1 cellular context compared by ENCODE assay signal in the genomic region with DNA sequence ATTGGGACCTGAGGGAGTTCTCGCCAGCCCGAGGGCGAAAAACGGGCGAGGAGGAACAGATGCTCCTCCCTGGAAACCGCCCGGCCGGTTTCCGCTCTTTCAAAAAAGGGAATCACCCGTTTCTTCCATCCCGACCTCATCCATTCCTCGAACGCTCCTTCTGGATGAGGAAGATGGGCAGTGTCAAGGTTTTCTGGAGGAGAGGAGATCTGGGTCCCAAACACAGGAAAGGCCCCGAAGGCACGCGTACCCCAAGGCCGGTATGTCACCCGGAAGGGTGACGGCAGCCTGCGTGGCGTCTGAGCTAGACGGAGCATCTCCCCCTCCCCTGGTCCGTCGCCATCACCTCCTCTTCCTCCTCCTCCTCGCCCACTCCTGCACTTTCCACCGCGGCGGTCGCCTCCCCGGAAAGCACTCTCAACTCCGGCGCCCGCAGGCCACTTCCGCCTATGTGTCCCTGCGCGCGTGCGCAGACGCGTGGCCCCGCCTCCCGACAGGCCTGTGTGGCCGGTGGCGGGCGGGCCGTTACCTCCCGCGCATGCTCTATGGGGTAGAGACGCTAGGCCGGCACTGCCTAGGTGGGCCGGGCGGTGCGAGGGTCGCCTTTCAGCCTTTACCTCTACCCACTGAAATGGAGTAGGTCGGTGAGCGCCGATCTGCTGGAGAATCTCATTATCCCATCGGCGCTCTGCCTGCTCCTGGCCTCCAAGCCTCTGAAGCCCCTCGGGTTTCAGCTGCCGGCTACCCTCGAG.
TF ChIP-seq lines count a peak whose summit lies in the region.

A gene (minus strand): TSS at position 453 of the 752 bp plus-strand sequence.

TF ChIP-seq in GM12878, 131 proteins besides CTCF, POLR2A, EP300 and RAD21 (continued from another document and continues in another):
- peak; percentile 86 for TF ChIP-seq PML (IDR thresholded peaks at IDR 0.05; ENCODE audit: low read length)
- no peak for TF ChIP-seq MYB (IDR thresholded peaks at IDR 0.05; ENCODE audit: borderline replicate concordance, low read depth, low read length)
- 0 out of 2 replicates have a peak, but pooled peaks have one; percentile 10 for TF ChIP-seq RFX5 (IDR thresholded peaks at IDR 0.05; ENCODE audit: low read depth, low read length)
- peak; percentile 57; the same call in 1 of the 2 replicates for TF ChIP-seq SMAD5 (IDR thresholded peaks at IDR 0.05; ENCODE audit: low read depth)
- TF ChIP-seq SMARCA5 (IDR thresholded peaks at IDR 0.05) = 0 out of 2 replicates have a peak, but pooled peaks have one; percentile 16
- TF ChIP-seq NR2C2 (IDR thresholded peaks at IDR 0.05; ENCODE audit: borderline replicate concordance, control insufficient read depth, insufficient read length, low read depth) = no peak
- TF ChIP-seq, protein P1, sequence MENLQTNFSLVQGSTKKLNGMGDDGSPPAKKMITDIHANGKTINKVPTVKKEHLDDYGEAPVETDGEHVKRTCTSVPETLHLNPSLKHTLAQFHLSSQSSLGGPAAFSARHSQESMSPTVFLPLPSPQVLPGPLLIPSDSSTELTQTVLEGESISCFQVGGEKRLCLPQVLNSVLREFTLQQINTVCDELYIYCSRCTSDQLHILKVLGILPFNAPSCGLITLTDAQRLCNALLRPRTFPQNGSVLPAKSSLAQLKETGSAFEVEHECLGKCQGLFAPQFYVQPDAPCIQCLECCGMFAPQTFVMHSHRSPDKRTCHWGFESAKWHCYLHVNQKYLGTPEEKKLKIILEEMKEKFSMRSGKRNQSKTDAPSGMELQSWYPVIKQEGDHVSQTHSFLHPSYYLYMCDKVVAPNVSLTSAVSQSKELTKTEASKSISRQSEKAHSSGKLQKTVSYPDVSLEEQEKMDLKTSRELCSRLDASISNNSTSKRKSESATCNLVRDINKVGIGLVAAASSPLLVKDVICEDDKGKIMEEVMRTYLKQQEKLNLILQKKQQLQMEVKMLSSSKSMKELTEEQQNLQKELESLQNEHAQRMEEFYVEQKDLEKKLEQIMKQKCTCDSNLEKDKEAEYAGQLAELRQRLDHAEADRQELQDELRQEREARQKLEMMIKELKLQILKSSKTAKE (IDR thresholded peaks at IDR 0.05; ENCODE audit: low read depth, poor library complexity, severe bottlenecking) = no peak
- peak; percentile 58; the same call in 1 of the 2 replicates for TF ChIP-seq SPI1 (IDR thresholded peaks at IDR 0.05; ENCODE audit: borderline replicate concordance, insufficient read depth, low read depth, low read length)
- TF ChIP-seq BCL11A (IDR thresholded peaks at IDR 0.05; ENCODE audit: low read depth, low read length) = 0 out of 2 replicates have a peak, but pooled peaks have one; percentile 39
- TF ChIP-seq ESRRA (IDR thresholded peaks at IDR 0.05; ENCODE audit: low read length) = no peak
- TF ChIP-seq KLF5 (IDR thresholded peaks at IDR 0.05; ENCODE audit: partially characterized antibody) = peak; percentile 31
- no peak for TF ChIP-seq RBBP5 (conservative IDR thresholded peaks at IDR 0.05)
- TF ChIP-seq GATAD2B (conservative IDR thresholded peaks at IDR 0.05; ENCODE audit: low read depth) = peak; percentile 88
- TF ChIP-seq, protein P2, sequence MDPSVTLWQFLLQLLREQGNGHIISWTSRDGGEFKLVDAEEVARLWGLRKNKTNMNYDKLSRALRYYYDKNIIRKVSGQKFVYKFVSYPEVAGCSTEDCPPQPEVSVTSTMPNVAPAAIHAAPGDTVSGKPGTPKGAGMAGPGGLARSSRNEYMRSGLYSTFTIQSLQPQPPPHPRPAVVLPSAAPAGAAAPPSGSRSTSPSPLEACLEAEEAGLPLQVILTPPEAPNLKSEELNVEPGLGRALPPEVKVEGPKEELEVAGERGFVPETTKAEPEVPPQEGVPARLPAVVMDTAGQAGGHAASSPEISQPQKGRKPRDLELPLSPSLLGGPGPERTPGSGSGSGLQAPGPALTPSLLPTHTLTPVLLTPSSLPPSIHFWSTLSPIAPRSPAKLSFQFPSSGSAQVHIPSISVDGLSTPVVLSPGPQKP (IDR thresholded peaks at IDR 0.05; ENCODE audit: low read depth, low read length) = 0 out of 2 replicates have a peak, but pooled peaks have one; percentile 49
- TF ChIP-seq, protein P3, sequence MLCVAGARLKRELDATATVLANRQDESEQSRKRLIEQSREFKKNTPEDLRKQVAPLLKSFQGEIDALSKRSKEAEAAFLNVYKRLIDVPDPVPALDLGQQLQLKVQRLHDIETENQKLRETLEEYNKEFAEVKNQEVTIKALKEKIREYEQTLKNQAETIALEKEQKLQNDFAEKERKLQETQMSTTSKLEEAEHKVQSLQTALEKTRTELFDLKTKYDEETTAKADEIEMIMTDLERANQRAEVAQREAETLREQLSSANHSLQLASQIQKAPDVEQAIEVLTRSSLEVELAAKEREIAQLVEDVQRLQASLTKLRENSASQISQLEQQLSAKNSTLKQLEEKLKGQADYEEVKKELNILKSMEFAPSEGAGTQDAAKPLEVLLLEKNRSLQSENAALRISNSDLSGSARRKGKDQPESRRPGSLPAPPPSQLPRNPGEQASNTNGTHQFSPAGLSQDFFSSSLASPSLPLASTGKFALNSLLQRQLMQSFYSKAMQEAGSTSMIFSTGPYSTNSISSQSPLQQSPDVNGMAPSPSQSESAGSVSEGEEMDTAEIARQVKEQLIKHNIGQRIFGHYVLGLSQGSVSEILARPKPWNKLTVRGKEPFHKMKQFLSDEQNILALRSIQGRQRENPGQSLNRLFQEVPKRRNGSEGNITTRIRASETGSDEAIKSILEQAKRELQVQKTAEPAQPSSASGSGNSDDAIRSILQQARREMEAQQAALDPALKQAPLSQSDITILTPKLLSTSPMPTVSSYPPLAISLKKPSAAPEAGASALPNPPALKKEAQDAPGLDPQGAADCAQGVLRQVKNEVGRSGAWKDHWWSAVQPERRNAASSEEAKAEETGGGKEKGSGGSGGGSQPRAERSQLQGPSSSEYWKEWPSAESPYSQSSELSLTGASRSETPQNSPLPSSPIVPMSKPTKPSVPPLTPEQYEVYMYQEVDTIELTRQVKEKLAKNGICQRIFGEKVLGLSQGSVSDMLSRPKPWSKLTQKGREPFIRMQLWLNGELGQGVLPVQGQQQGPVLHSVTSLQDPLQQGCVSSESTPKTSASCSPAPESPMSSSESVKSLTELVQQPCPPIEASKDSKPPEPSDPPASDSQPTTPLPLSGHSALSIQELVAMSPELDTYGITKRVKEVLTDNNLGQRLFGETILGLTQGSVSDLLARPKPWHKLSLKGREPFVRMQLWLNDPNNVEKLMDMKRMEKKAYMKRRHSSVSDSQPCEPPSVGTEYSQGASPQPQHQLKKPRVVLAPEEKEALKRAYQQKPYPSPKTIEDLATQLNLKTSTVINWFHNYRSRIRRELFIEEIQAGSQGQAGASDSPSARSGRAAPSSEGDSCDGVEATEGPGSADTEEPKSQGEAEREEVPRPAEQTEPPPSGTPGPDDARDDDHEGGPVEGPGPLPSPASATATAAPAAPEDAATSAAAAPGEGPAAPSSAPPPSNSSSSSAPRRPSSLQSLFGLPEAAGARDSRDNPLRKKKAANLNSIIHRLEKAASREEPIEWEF (IDR thresholded peaks at IDR 0.05; ENCODE audit: insufficient replicate concordance, low read depth, low read length) = no peak
- TF ChIP-seq FOXK2 (IDR thresholded peaks at IDR 0.05) = no peak
- no peak for TF ChIP-seq TCF12 (IDR thresholded peaks at IDR 0.05; ENCODE audit: low read depth, low read length)
- TF ChIP-seq, protein P4, sequence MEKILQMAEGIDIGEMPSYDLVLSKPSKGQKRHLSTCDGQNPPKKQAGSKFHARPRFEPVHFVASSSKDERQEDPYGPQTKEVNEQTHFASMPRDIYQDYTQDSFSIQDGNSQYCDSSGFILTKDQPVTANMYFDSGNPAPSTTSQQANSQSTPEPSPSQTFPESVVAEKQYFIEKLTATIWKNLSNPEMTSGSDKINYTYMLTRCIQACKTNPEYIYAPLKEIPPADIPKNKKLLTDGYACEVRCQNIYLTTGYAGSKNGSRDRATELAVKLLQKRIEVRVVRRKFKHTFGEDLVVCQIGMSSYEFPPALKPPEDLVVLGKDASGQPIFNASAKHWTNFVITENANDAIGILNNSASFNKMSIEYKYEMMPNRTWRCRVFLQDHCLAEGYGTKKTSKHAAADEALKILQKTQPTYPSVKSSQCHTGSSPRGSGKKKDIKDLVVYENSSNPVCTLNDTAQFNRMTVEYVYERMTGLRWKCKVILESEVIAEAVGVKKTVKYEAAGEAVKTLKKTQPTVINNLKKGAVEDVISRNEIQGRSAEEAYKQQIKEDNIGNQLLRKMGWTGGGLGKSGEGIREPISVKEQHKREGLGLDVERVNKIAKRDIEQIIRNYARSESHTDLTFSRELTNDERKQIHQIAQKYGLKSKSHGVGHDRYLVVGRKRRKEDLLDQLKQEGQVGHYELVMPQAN (conservative IDR thresholded peaks at IDR 0.05) = no peak; the same call in 1 of the 2 replicates
- no peak for TF ChIP-seq ATF7 (IDR thresholded peaks at IDR 0.05; ENCODE audit: low read depth)
- TF ChIP-seq WRNIP1 (IDR thresholded peaks at IDR 0.05; ENCODE audit: borderline replicate concordance, low read depth, low read length) = no peak
- TF ChIP-seq, protein P5, sequence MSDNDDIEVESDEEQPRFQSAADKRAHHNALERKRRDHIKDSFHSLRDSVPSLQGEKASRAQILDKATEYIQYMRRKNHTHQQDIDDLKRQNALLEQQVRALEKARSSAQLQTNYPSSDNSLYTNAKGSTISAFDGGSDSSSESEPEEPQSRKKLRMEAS (IDR thresholded peaks at IDR 0.05; ENCODE audit: low read depth, low read length) = peak; percentile 59
- TF ChIP-seq NFYA (IDR thresholded peaks at IDR 0.05; ENCODE audit: borderline replicate concordance, low read depth, low read length) = no peak
- TF ChIP-seq RAD51 (IDR thresholded peaks at IDR 0.05) = no peak
- no peak for TF ChIP-seq TCF3 (IDR thresholded peaks at IDR 0.05; ENCODE audit: borderline replicate concordance, insufficient read depth, low read depth, low read length)
- no peak for TF ChIP-seq FOS (IDR thresholded peaks at IDR 0.05; ENCODE audit: borderline replicate concordance, extremely low read depth, insufficient read length)
- TF ChIP-seq MYC (IDR thresholded peaks at IDR 0.05; ENCODE audit: insufficient read depth, insufficient read length, insufficient replicate concordance, low read length, severe bottlenecking) = no peak
- no peak for TF ChIP-seq ZNF24 (IDR thresholded peaks at IDR 0.05)
- TF ChIP-seq CBFB (IDR thresholded peaks at IDR 0.05; ENCODE audit: low read depth) = peak; percentile 61
- peak; percentile 84; the same call in 1 of the 2 replicates for TF ChIP-seq POLR2AphosphoS2 (IDR thresholded peaks at IDR 0.05; ENCODE audit: low read depth, low read length)
- peak; percentile 81; the same call in 1 of the 2 replicates for TF ChIP-seq HDGF (IDR thresholded peaks at IDR 0.05)
- TF ChIP-seq PAX8 (IDR thresholded peaks at IDR 0.05) = no peak
- no peak for TF ChIP-seq RELA (IDR thresholded peaks at IDR 0.05; ENCODE audit: borderline replicate concordance, partially characterized antibody)
- TF ChIP-seq CBX3 (IDR thresholded peaks at IDR 0.05; ENCODE audit: borderline replicate concordance, low read depth) = no peak
- TF ChIP-seq, protein P6, sequence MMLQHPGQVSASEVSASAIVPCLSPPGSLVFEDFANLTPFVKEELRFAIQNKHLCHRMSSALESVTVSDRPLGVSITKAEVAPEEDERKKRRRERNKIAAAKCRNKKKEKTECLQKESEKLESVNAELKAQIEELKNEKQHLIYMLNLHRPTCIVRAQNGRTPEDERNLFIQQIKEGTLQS (IDR thresholded peaks at IDR 0.05; ENCODE audit: borderline replicate concordance, extremely low read depth, low read depth, low read length) = no peak
- TF ChIP-seq ZNF622 (IDR thresholded peaks at IDR 0.05) = no peak
- TF ChIP-seq, protein P7, sequence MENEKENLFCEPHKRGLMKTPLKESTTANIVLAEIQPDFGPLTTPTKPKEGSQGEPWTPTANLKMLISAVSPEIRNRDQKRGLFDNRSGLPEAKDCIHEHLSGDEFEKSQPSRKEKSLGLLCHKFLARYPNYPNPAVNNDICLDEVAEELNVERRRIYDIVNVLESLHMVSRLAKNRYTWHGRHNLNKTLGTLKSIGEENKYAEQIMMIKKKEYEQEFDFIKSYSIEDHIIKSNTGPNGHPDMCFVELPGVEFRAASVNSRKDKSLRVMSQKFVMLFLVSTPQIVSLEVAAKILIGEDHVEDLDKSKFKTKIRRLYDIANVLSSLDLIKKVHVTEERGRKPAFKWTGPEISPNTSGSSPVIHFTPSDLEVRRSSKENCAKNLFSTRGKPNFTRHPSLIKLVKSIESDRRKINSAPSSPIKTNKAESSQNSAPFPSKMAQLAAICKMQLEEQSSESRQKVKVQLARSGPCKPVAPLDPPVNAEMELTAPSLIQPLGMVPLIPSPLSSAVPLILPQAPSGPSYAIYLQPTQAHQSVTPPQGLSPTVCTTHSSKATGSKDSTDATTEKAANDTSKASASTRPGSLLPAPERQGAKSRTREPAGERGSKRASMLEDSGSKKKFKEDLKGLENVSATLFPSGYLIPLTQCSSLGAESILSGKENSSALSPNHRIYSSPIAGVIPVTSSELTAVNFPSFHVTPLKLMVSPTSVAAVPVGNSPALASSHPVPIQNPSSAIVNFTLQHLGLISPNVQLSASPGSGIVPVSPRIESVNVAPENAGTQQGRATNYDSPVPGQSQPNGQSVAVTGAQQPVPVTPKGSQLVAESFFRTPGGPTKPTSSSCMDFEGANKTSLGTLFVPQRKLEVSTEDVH (IDR thresholded peaks at IDR 0.05; ENCODE audit: low read depth, partially characterized antibody) = no peak
- 0 out of 2 replicates have a peak, but pooled peaks have one; percentile 70 for TF ChIP-seq RCOR1 (conservative IDR thresholded peaks at IDR 0.05; ENCODE audit: low read depth, low read length)
- no peak for TF ChIP-seq JUND (IDR thresholded peaks at IDR 0.05; ENCODE audit: low read depth, low read length)
- TF ChIP-seq, protein P8, sequence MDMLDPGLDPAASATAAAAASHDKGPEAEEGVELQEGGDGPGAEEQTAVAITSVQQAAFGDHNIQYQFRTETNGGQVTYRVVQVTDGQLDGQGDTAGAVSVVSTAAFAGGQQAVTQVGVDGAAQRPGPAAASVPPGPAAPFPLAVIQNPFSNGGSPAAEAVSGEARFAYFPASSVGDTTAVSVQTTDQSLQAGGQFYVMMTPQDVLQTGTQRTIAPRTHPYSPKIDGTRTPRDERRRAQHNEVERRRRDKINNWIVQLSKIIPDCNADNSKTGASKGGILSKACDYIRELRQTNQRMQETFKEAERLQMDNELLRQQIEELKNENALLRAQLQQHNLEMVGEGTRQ (IDR thresholded peaks at IDR 0.05; ENCODE audit: borderline replicate concordance, low read depth, low read length) = no peak
- TF ChIP-seq, protein P9, sequence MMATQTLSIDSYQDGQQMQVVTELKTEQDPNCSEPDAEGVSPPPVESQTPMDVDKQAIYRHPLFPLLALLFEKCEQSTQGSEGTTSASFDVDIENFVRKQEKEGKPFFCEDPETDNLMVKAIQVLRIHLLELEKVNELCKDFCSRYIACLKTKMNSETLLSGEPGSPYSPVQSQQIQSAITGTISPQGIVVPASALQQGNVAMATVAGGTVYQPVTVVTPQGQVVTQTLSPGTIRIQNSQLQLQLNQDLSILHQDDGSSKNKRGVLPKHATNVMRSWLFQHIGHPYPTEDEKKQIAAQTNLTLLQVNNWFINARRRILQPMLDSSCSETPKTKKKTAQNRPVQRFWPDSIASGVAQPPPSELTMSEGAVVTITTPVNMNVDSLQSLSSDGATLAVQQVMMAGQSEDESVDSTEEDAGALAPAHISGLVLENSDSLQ (IDR thresholded peaks at IDR 0.05) = 0 out of 2 replicates have a peak, but pooled peaks have one; percentile 14
- no peak for TF ChIP-seq SUPT20H (IDR thresholded peaks at IDR 0.05; ENCODE audit: borderline replicate concordance, control insufficient read depth, low read depth, low read length)
- 0 out of 2 replicates have a peak, but pooled peaks have one; percentile 50 for TF ChIP-seq NR2F1 (conservative IDR thresholded peaks at IDR 0.05)
- peak; percentile 71; a peak in 1 of 4 replicates for TF ChIP-seq IKZF2 (IDR thresholded peaks at IDR 0.05)
- TF ChIP-seq ETV6 (conservative IDR thresholded peaks at IDR 0.05 in 1 of 2, IDR thresholded peaks at IDR 0.05 in 1 of 2; ENCODE audit: borderline replicate concordance in 1 of 2, low read depth in 1 of 2) = peak in 1 of 2 experiments; percentile 77; a peak in 1 of 4 replicates
- peak; percentile 82 for TF ChIP-seq YY1 (IDR thresholded peaks at IDR 0.05; ENCODE audit: low read depth, low read length)
